In genomic region chr16:84117482-84117843, GRCh38 we compare ENCODE assay signal across 7 cellular contexts. TPM values are rescaled to one million over a fixed set of nuclear protein-coding genes. Genes with fewer than 3 reads are reported as not detected.
DNase-seq lines count a peak whose midpoint lies in the region; ATAC-seq and TF ChIP-seq lines count a peak whose summit lies in the region.

No MANE protein-coding gene starts in this region.

- no peak for TF ChIP-seq RAD21 in Ishikawa (IDR thresholded peaks at IDR 0.05; ENCODE audit: low read depth)

- peak; percentile 57 for DNase-seq in activated CD4-positive, alpha-beta T cell treated with anti-CD3 and anti-CD28 coated beads, Interleukin-2, amount 10 ng/mL, durations not matched to agents 7 days and 5 days
- DNase-seq in erythroblast (lab: John Stamatoyannopoulos, UW), result peak; percentile 77 to 80
- DNase-seq in naive thymus-derived CD4-positive, alpha-beta T cell, result peak in 6 of 9 donors; percentile 25 to 51 (median 48)
- no peak for DNase-seq in type B pancreatic cell (ENCODE audit: extremely low spot score, unreplicated experiment)
- no peak for DNase-seq in mucosa of gallbladder (ENCODE audit: low spot score)

- peak overlapping the region; percentile 96 for H3K27ac Mint-ChIP-seq in activated CD4-positive, alpha-beta T cell treated with anti-CD3 and anti-CD28 coated beads, Interleukin-2, amount 10 ng/mL, durations not matched to agents 7 days and 5 days
- H3K27ac Mint-ChIP-seq in naive thymus-derived CD4-positive, alpha-beta T cell, result peak overlapping the region; percentile 88 to 96 (median 92)
- H3K27ac Mint-ChIP-seq in type B pancreatic cell, result peak overlapping the region; percentile 94

- peaks cover 14 to 18% of the 10 kb centered on the region in 2 donors for H3K4me1 ChIP-seq in naive thymus-derived CD4-positive, alpha-beta T cell (ENCODE audit: control insufficient read depth in 2 of 2, insufficient read depth in 2 of 2, low read length in 2 of 2)

- no peak for TF ChIP-seq CTCF in type B pancreatic cell (conservative IDR thresholded peaks at IDR 0.05)

- no peak for TF ChIP-seq POLR2A in erythroblast (IDR thresholded peaks at IDR 0.05; ENCODE audit: low read length)

- H3K27me3 Mint-ChIP-seq in activated CD4-positive, alpha-beta T cell treated with anti-CD3 and anti-CD28 coated beads, Interleukin-2, amount 10 ng/mL, durations not matched to agents 7 days and 5 days, result no peaks in the 10 kb centered on the region
- no peaks in the 10 kb centered on the region for H3K27me3 Mint-ChIP-seq in naive thymus-derived CD4-positive, alpha-beta T cell
- no peaks in the 10 kb centered on the region for H3K27me3 Mint-ChIP-seq in type B pancreatic cell

- peak overlapping the region; percentile 90 for H3K4me3 Mint-ChIP-seq in activated CD4-positive, alpha-beta T cell treated with anti-CD3 and anti-CD28 coated beads, Interleukin-2, amount 10 ng/mL, durations not matched to agents 7 days and 5 days
- H3K4me3 Mint-ChIP-seq in naive thymus-derived CD4-positive, alpha-beta T cell, result peak overlapping the region; percentile 90 to 96 (median 94)
- peak overlapping the region; percentile 97 for H3K4me3 Mint-ChIP-seq in type B pancreatic cell

- intact Hi-C loops in naive thymus-derived CD4-positive, alpha-beta T cell (cut with micrococcal nuclease), result loop anchor here (2.0 to 10.0 kb wide), 4 partner anchors 387 to 1437 kb away; partner anchors contain the start of genes KLHL36 (in 1 of the 2) and MEAK7 (in 1 of the 2)

- CTCF ChIA-PET in activated CD4-positive, alpha-beta T cell treated with anti-CD3 and anti-CD28 coated beads, Interleukin-2, amount 10 ng/mL, durations not matched to agents 7 days and 5 days (lab: Charles Lee), result interaction anchor here (0.7 to 2.2 kb wide), 9 partner anchors 14 to 434 kb away, joined by 3 to 10 read pairs (median 4); partner anchors contain the start of genes DNAAF1, HSDL1 and TAF1C
- CTCF ChIA-PET in naive thymus-derived CD4-positive, alpha-beta T cell (lab: Charles Lee), result interaction anchor here (1.5 to 2.0 kb wide), 2 partner anchors 33 to 69 kb away, joined by 6 to 8 read pairs; partner anchors contain the start of gene TAF1C

- TF ChIP-seq EP300 in Ishikawa (IDR thresholded peaks at IDR 0.05; ENCODE audit: borderline replicate concordance), result no peak

- POLR2A ChIA-PET in activated CD4-positive, alpha-beta T cell treated with anti-CD3 and anti-CD28 coated beads, Interleukin-2, amount 10 ng/mL, durations not matched to agents 7 days and 5 days (lab: Charles Lee), result no interaction called here
- POLR2A ChIA-PET in naive thymus-derived CD4-positive, alpha-beta T cell (lab: Charles Lee), result interaction anchor here (0.6 to 3.0 kb wide), 11 partner anchors 12 to 73 kb away, joined by 3 to 21 read pairs (median 5); partner anchors contain the start of genes DNAAF1, HSDL1 and TAF1C

- H3K36me3 Mint-ChIP-seq in activated CD4-positive, alpha-beta T cell treated with anti-CD3 and anti-CD28 coated beads, Interleukin-2, amount 10 ng/mL, durations not matched to agents 7 days and 5 days (ENCODE audit: low read depth), result no peaks in the 10 kb centered on the region
- peaks cover 0 to 4% (median 0%) of the 10 kb centered on the region in 5 donors for H3K36me3 Mint-ChIP-seq in naive thymus-derived CD4-positive, alpha-beta T cell
- H3K36me3 Mint-ChIP-seq in type B pancreatic cell, result peaks cover 5% of the 10 kb centered on the region

- no peaks in the 10 kb centered on the region for H3K27me3 ChIP-seq in naive thymus-derived CD4-positive, alpha-beta T cell (ENCODE audit: control insufficient read depth in 2 of 2, insufficient read depth in 2 of 2, low read length in 2 of 2)

- H3K27ac ChIP-seq in naive thymus-derived CD4-positive, alpha-beta T cell (ENCODE audit: low read depth, low read length), result peak overlapping the region; percentile 86

- H3K36me3 ChIP-seq in naive thymus-derived CD4-positive, alpha-beta T cell (ENCODE audit: control insufficient read depth in 2 of 3, insufficient read depth in 3 of 3, low read length in 3 of 3), result peaks cover 0 to 5% (median 0%) of the 10 kb centered on the region in 3 experiments

- ATAC-seq in GM18909 (IDR thresholded peaks at IDR 0.05; ENCODE audit: poor library complexity, unreplicated experiment), result peak; percentile 4
- no peak for ATAC-seq in naive thymus-derived CD4-positive, alpha-beta T cell

- peak overlapping the region; percentile 99 for H3K4me3 ChIP-seq in naive thymus-derived CD4-positive, alpha-beta T cell (ENCODE audit: low read length)

- peaks cover 24% of the 10 kb centered on the region for H3K4me1 Mint-ChIP-seq in activated CD4-positive, alpha-beta T cell treated with anti-CD3 and anti-CD28 coated beads, Interleukin-2, amount 10 ng/mL, durations not matched to agents 7 days and 5 days
- peaks cover 6 to 36% (median 23%) of the 10 kb centered on the region in 7 donors for H3K4me1 Mint-ChIP-seq in naive thymus-derived CD4-positive, alpha-beta T cell
- H3K4me1 Mint-ChIP-seq in type B pancreatic cell (ENCODE audit: unreplicated experiment), result peaks cover 10% of the 10 kb centered on the region

- H3K9me3 ChIP-seq in naive thymus-derived CD4-positive, alpha-beta T cell (ENCODE audit: control insufficient read depth in 2 of 3, low read length in 3 of 3), result no peaks in the 10 kb centered on the region

- no peaks in the 10 kb centered on the region for H3K9me3 Mint-ChIP-seq in activated CD4-positive, alpha-beta T cell treated with anti-CD3 and anti-CD28 coated beads, Interleukin-2, amount 10 ng/mL, durations not matched to agents 7 days and 5 days
- H3K9me3 Mint-ChIP-seq in naive thymus-derived CD4-positive, alpha-beta T cell, result no peaks in the 10 kb centered on the region
- no peaks in the 10 kb centered on the region for H3K9me3 Mint-ChIP-seq in type B pancreatic cell

TF ChIP-seq in Ishikawa, 13 proteins besides CTCF, POLR2A, EP300 and RAD21:
- TF ChIP-seq MAX (IDR thresholded peaks at IDR 0.05), result peak; percentile 78; the same call in 1 of the 2 replicates
- TF ChIP-seq FOXM1 (IDR thresholded peaks at IDR 0.05; ENCODE audit: borderline replicate concordance, low read depth), result no peak
- no peak for TF ChIP-seq USF1 (IDR thresholded peaks at IDR 0.05)

RNA-seq across cellular contexts. Expression of gene MBTPS1, which starts 0.7 kb away (rescaled TPM):
- 10 to 100 TPM; 57.3 to 61.9 TPM for total RNA-seq in activated CD4-positive, alpha-beta T cell treated with anti-CD3 and anti-CD28 coated beads, Interleukin-2, amount 10 ng/mL, durations not matched to agents 7 days and 5 days
- 100 to 1,000 TPM in 4 of 5 experiments, 10 to 100 TPM in 1; 65.3 to 157 (median 138) TPM for total RNA-seq in naive thymus-derived CD4-positive, alpha-beta T cell
- 10 to 100 TPM; 48.6 to 89.4 TPM for polyA plus RNA-seq in naive thymus-derived CD4-positive, alpha-beta T cell
- total RNA-seq in type B pancreatic cell (ENCODE audit: low replicate concordance) (75.7 and 88.4 TPM in 2 replicates), mucosa of gallbladder (87.6 TPM)

RNA-seq across cellular contexts. Expression of gene HSDL1, which starts 27.5 kb away (rescaled TPM):
- total RNA-seq in activated CD4-positive, alpha-beta T cell treated with anti-CD3 and anti-CD28 coated beads, Interleukin-2, amount 10 ng/mL, durations not matched to agents 7 days and 5 days, result 10 to 100 TPM in 1 of 2 experiments, 1 to 10 TPM in 1; 8.8 to 10.6 TPM
- total RNA-seq in naive thymus-derived CD4-positive, alpha-beta T cell, result 10 to 100 TPM; 12.6 to 26.6 (median 14.4) TPM
- polyA plus RNA-seq in naive thymus-derived CD4-positive, alpha-beta T cell, result 10 to 100 TPM; 10.1 to 12.2 TPM
- total RNA-seq in type B pancreatic cell (ENCODE audit: low replicate concordance), result 22.9 and 36.4 TPM in 2 replicates
- total RNA-seq in mucosa of gallbladder, result 16.3 TPM

RNA-seq across cellular contexts. Expression of gene DNAAF1, which starts 27.6 kb away (rescaled TPM):
- total RNA-seq in activated CD4-positive, alpha-beta T cell treated with anti-CD3 and anti-CD28 coated beads, Interleukin-2, amount 10 ng/mL, durations not matched to agents 7 days and 5 days, result under 1 TPM in 1 of 2 experiments, not detected in 1; 0.25 TPM
- total RNA-seq in naive thymus-derived CD4-positive, alpha-beta T cell, result 1 to 10 TPM in 1 of 5 experiments, under 1 TPM in 1, not detected in 3; 0.66 to 2.2 TPM
- under 1 TPM; 0.06 to 0.09 TPM for polyA plus RNA-seq in naive thymus-derived CD4-positive, alpha-beta T cell
- total RNA-seq in type B pancreatic cell (ENCODE audit: low replicate concordance) (0.67 and 3.2 TPM in 2 replicates), mucosa of gallbladder (0.46 TPM)

Comparison
In these comparisons a context has a peak if more than half of its experiments do, and no peak if none do; other contexts are left out.
1. DNase-seq: peak in activated CD4-positive, alpha-beta T cell treated with anti-CD3 and anti-CD28 coated beads, Interleukin-2, amount 10 ng/mL, durations not matched to agents 7 days and 5 days (single experiment), erythroblast (2 of 2) and naive thymus-derived CD4-positive, alpha-beta T cell (6 of 9); none in type B pancreatic cell (single experiment) and mucosa of gallbladder (single experiment).
2. Peak in every context shown above with its lines, with median percentiles within 50 percentile points of each other: H3K27ac Mint-ChIP-seq and H3K4me3 Mint-ChIP-seq.